In the genomic region with DNA sequence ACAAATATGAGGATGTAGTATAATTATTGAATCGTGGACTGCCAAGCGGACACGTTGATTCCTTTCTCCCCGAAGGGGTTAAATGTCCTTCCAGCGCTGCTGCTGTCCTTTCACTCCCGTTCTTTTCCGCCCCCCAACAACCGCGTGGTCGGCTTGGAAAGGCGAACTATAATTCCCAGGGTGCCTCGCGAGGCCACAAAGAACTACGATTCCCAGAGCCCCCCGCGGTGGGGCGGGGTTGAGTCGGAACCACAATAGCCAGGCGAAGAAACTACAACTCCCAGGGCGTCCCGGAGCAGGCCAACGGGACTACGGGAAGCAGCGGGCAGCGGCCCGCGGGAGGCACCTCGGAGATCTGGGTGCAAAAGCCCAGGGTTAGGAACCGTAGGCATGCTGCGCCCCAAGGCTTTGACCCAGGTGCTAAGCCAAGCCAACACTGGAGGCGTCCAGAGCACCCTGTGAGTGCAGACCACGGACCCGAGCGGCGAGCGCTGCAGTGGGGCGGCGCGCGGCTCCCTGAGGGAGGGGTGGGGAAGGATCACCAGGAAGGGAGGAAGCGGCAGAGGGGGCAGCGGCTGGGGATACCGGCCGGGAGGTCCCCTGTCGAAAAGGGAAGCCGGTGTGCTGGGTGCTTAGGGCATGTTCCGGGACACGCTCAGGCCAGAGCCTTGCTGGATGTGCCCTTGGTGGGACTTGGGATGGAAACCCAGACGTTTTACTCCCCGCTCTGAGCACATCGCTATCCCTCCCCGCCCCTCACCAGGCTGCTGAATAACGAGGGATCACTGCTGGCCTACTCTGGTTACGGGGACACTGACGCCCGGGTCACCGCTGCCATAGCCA, we compare ENCODE assay signal across 8 cellular contexts. TPM values are rescaled to one million over a fixed set of nuclear protein-coding genes. Genes with fewer than 3 reads are reported as not detected.
DNase-seq lines count a peak whose midpoint lies in the region; ATAC-seq and TF ChIP-seq lines count a peak whose summit lies in the region.

Gene LAMTOR2 (plus strand): TSS at position 283 of the 843 bp plus-strand sequence. CDS start 108 bp downstream, at position 391.

- peaks cover 7% of the 10 kb centered on the region; the same call in 1 of the 2 replicates for H3K36me3 ChIP-seq in ACC112 (ENCODE audit: insufficient read depth, low read length)
- peaks cover 52% of the 10 kb centered on the region for H3K36me3 ChIP-seq in WERI-Rb-1
- no peaks in the 10 kb centered on the region for H3K36me3 ChIP-seq in mammary epithelial cell (ENCODE audit: insufficient read depth, low read length)
- no peaks in the 10 kb centered on the region for H3K36me3 ChIP-seq in smooth muscle cell (ENCODE audit: low read depth)

- DNase-seq in NCI-H2227 (lab: John Stamatoyannopoulos, UW; ENCODE audit: unreplicated experiment) (peak; percentile 99), WERI-Rb-1 (peak; percentile 100), mammary epithelial cell (peak; percentile 96), iPS-NIHi11 (ENCODE audit: low spot score) (peak; percentile 92), smooth muscle cell (lab: John Stamatoyannopoulos, UW; ENCODE audit: unreplicated experiment) (peak; percentile 88)

- H3K27ac ChIP-seq in ACC112 (ENCODE audit: low read depth, low read length) (peak within 1 kb of the TSS; percentile 89), WERI-Rb-1 (peak within 1 kb of the TSS; percentile 98), mammary epithelial cell (ENCODE audit: insufficient read depth, low read depth, low read length) (peak within 1 kb of the TSS; percentile 73), smooth muscle cell (ENCODE audit: low read depth) (peak within 1 kb of the TSS; percentile 95)

- H3K9ac ChIP-seq in mammary epithelial cell (ENCODE audit: insufficient read depth, low read length) = peak within 1 kb of the TSS; percentile 70
- peak within 1 kb of the TSS; percentile 86 for H3K9ac ChIP-seq in smooth muscle cell (ENCODE audit: low read depth)

- no peaks in the 10 kb centered on the region for H3K27me3 ChIP-seq in ACC112 (ENCODE audit: insufficient read depth, low read length)
- H3K27me3 ChIP-seq in WERI-Rb-1 (ENCODE audit: insufficient read depth, low read depth, severe bottlenecking) = no peaks in the 10 kb centered on the region
- H3K27me3 ChIP-seq in mammary epithelial cell (ENCODE audit: insufficient read depth, low read length) = no peaks in the 10 kb centered on the region
- H3K27me3 ChIP-seq in smooth muscle cell (ENCODE audit: low read depth) = no peaks in the 10 kb centered on the region

- H3F3A ChIP-seq in smooth muscle cell (ENCODE audit: low read depth) = peaks cover 10% of the 10 kb centered on the region

- H3K4me3 ChIP-seq in ACC112 (ENCODE audit: low read depth, low read length) = peak within 1 kb of the TSS; percentile 92
- H3K4me3 ChIP-seq in WERI-Rb-1 (ENCODE audit: low read depth, low read length) = peak within 1 kb of the TSS; percentile 85
- peak within 1 kb of the TSS; percentile 94 to 98 (median 98) for H3K4me3 ChIP-seq in mammary epithelial cell (replicated peaks in 1 of 3; ENCODE audit: insufficient read depth in 1 of 3, low read depth in 2 of 3, low read length in 3 of 3)
- peak within 1 kb of the TSS; percentile 78 for H3K4me3 ChIP-seq in smooth muscle cell

- TF ChIP-seq CTCF in WERI-Rb-1 (IDR thresholded peaks at IDR 0.05; ENCODE audit: low read depth, low read length) = 0 out of 2 replicates have a peak, but pooled peaks have one; percentile 15
- no peak for TF ChIP-seq CTCF in mammary epithelial cell (conservative IDR thresholded peaks at IDR 0.05 in 1 of 2, IDR thresholded peaks at IDR 0.05 in 1 of 2; ENCODE audit: extremely low read depth in 1 of 2, insufficient read depth in 1 of 2, low read depth in 1 of 2, low read length in 2 of 2)
- TF ChIP-seq CTCF in smooth muscle cell (IDR thresholded peaks at IDR 0.05; ENCODE audit: borderline replicate concordance, insufficient read depth, poor library complexity, severe bottlenecking) = no peak

- WGBS in mammary epithelial cell (ENCODE audit: low coverage, missing lambda C conversion rate) = 1% methylated on average over 35 of the region's 57 CpGs
- WGBS in smooth muscle cell (ENCODE audit: low lambda C conversion rate) = under 1% methylated on average over 55 of the region's 57 CpGs

- intact Hi-C loops in mammary epithelial cell (cut with micrococcal nuclease) = loop anchor here (2.0 to 10.0 kb wide), 3 partner anchors 28 to 290 kb away; partner anchors contain the start of gene MEX3A

- H4K20me1 ChIP-seq in mammary epithelial cell (ENCODE audit: insufficient read depth, low read length) = no peaks in the 10 kb centered on the region
- peaks cover 6% of the 10 kb centered on the region for H4K20me1 ChIP-seq in smooth muscle cell (ENCODE audit: low read depth)

- H3K4me2 ChIP-seq in mammary epithelial cell (ENCODE audit: insufficient read depth, low read depth, low read length) = peak within 1 kb of the TSS; percentile 94
- peak within 1 kb of the TSS; percentile 94 for H3K4me2 ChIP-seq in smooth muscle cell

- in situ Hi-C loops in mammary epithelial cell (cut with MboI; ENCODE audit: low sequenced_read_pairs in 2 of 2) = loop anchor here in 1 of 2 donors (10.0 kb wide), 1 partner anchor 120 kb away; the partner anchor contains the start of gene KHDC4

- CTCF ChIA-PET in mammary epithelial cell (lab: Charles Lee; ENCODE audit: low non-redundant PET) = interaction anchor here (0.6 kb wide), 1 partner anchor 24 kb away, joined by 4 read pairs; no protein-coding TSS in a partner anchor

- H3K79me2 ChIP-seq in ACC112 (ENCODE audit: control insufficient read depth, insufficient read depth, low read length, unreplicated experiment) (peaks cover 22% of the 10 kb centered on the region), mammary epithelial cell (ENCODE audit: insufficient read depth, low read length) (peaks cover 41% of the 10 kb centered on the region), smooth muscle cell (ENCODE audit: low read depth) (peaks cover 29% of the 10 kb centered on the region)

- H3K9me3 ChIP-seq in WERI-Rb-1 (ENCODE audit: severe bottlenecking) (no peaks in the 10 kb centered on the region), mammary epithelial cell (replicated peaks; ENCODE audit: insufficient read depth, low read length) (no peaks in the 10 kb centered on the region), smooth muscle cell (replicated peaks; ENCODE audit: low read depth) (no peaks in the 10 kb centered on the region)

- dilution Hi-C loops in mammary epithelial cell (cut with HindIII; ENCODE audit: low sequenced_read_pairs) = loop anchor here (5.0 kb wide), 4 partner anchors 42 to 112 kb away; partner anchors contain the start of gene RXFP4

- H2AFZ ChIP-seq in ACC112 (ENCODE audit: low read length, unreplicated experiment) = peak within 1 kb of the TSS; percentile 74
- peak within 1 kb of the TSS; percentile 100 for H2AFZ ChIP-seq in mammary epithelial cell (ENCODE audit: low read depth, low read length)
- H2AFZ ChIP-seq in smooth muscle cell (ENCODE audit: low read depth) = peak within 1 kb of the TSS; percentile 81

- TSS peak; percentile 55 for BruUV-seq in mammary epithelial cell (replicated peaks; lab: Mats Ljungman, UMichigan)

- H3K4me1 ChIP-seq in ACC112 (ENCODE audit: control insufficient read depth, insufficient read depth, low read length, unreplicated experiment) (peaks cover 7% of the 10 kb centered on the region), mammary epithelial cell (ENCODE audit: insufficient read depth, low read length) (peaks cover 6% of the 10 kb centered on the region), smooth muscle cell (ENCODE audit: low read depth) (peaks cover 8% of the 10 kb centered on the region)

- ATAC-seq in GM18873 (IDR thresholded peaks at IDR 0.05; ENCODE audit: low FRiP score, unreplicated experiment) (peak; percentile 70), HG03139 (IDR thresholded peaks at IDR 0.05; ENCODE audit: unreplicated experiment) (peak; percentile 64)

RNA-seq across cellular contexts. Expression of gene LAMTOR2, which starts in this region (rescaled TPM):
- total RNA-seq in mammary epithelial cell = 10 to 100 TPM; 43.7 to 71.3 TPM
- polyA plus RNA-seq in mammary epithelial cell = 128 TPM
- 82.3 TPM for polyA minus RNA-seq in mammary epithelial cell
- 32.2 and 55.1 TPM in 2 replicates for total RNA-seq in smooth muscle cell
- polyA plus RNA-seq in smooth muscle cell = 146 and 156 TPM in 2 replicates

Comparison
In these comparisons a context has a peak if more than half of its experiments do, and no peak if none do; other contexts are left out.
1. Peak in every context shown above with its lines: DNase-seq, ATAC-seq, H3K4me3 ChIP-seq and H3K27ac ChIP-seq.